In genomic region chr10:23314835-23315239, GRCh38 we compare ENCODE assay signal across 8 cellular contexts. TPM values are rescaled to one million over a fixed set of nuclear protein-coding genes. Genes with fewer than 3 reads are reported as not detected.
DNase-seq lines count a peak whose midpoint lies in the region; ATAC-seq and TF ChIP-seq lines count a peak whose summit lies in the region.

No MANE protein-coding gene starts in this region.

- no peaks in the 10 kb centered on the region for H3K27me3 ChIP-seq in neutrophil

- H3K27ac ChIP-seq in neutrophil = no peak overlapping the region

- TF ChIP-seq CTCF in neutrophil (IDR thresholded peaks at IDR 0.05) = peak; percentile 66

- ATAC-seq in GM18505 (IDR thresholded peaks at IDR 0.05; ENCODE audit: unreplicated experiment) = no peak
- no peak for ATAC-seq in GM19035 (IDR thresholded peaks at IDR 0.05; ENCODE audit: unreplicated experiment)

- H3K4me3 ChIP-seq in neutrophil (ENCODE audit: low read depth in 1 of 2, low read length in 1 of 2) = no peak overlapping the region

- H3K9me3 ChIP-seq in neutrophil = no peaks in the 10 kb centered on the region

- DNase-seq in Daoy (ENCODE audit: low read depth) (peak; percentile 65), H4 (ENCODE audit: low spot score) (peak; percentile 66), NCI-H2227 treated with DMSO at 0.1 percent for 48 hours (lab: John Stamatoyannopoulos, UW) (peak; percentile 31), fibroblast of peridontal ligament (ENCODE audit: extremely low read depth) (peak; percentile 91)
- DNase-seq in activated CD4-positive, alpha-beta T cell treated with anti-CD3 and anti-CD28 coated beads, Interleukin-2, amount 50 U/mL, for 48 hours = peak; percentile 28 to 54

- TF ChIP-seq POLR2A in GM18505 (IDR thresholded peaks at IDR 0.05; ENCODE audit: borderline replicate concordance, extremely low read depth, insufficient read depth, insufficient read length) = no peak

- no peaks in the 10 kb centered on the region for H3K36me3 ChIP-seq in neutrophil

- H3K4me1 ChIP-seq in neutrophil (ENCODE audit: control insufficient read depth in 1 of 2, insufficient read depth in 1 of 2, low read depth in 1 of 2, low read length in 1 of 2) = no peaks in the 10 kb centered on the region

RNA-seq across cellular contexts. Expression of gene C10orf67, which starts 29.8 kb away (rescaled TPM):
- not detected in 2 replicates for total RNA-seq in Daoy (2014; rRNA removed; shearing (Covaris generic))
- not detected in 2 replicates for total RNA-seq in H4 (2014; rRNA removed; shearing (Covaris generic))

Comparison
In these comparisons a context has a peak if more than half of its experiments do, and no peak if none do; other contexts are left out.
1. DNase-seq: peak in every context shown above with its lines; median percentile 91 in fibroblast of peridontal ligament; 66 in H4; 65 in Daoy; 41 in activated CD4-positive, alpha-beta T cell treated with anti-CD3 and anti-CD28 coated beads, Interleukin-2, amount 50 U/mL, for 48 hours; 31 in NCI-H2227 treated with DMSO at 0.1 percent for 48 hours.